Comparison of ENCODE assay signal across 19 cellular contexts in genomic region chr22:20315337-20316216, GRCh38. TPM values are rescaled to one million over a fixed set of nuclear protein-coding genes. Genes with fewer than 3 reads are reported as not detected.
DNase-seq lines count a peak whose midpoint lies in the region; ATAC-seq, FAIRE-seq and TF ChIP-seq lines count a peak whose summit lies in the region.
"Had no signal": no experiment of that assay in that cellular context is flagged by ENCODE, and none has a peak within 500 bp of the region (broad histone marks: within the 10 kb centered on the region; RNA-seq: fewer than 3 reads in every experiment).

No MANE protein-coding gene starts in this region.

- POLR2A ChIA-PET in K562 (lab: Yijun Ruan, JAX) = interaction anchor here (0.6 to 1.3 kb wide), 5 partner anchors 20 to 1768 kb away, joined by 3 to 4 read pairs (median 3); no protein-coding TSS in a partner anchor

- DNase-seq in Right ventricle myocardium superior (peak; percentile 39), heart right ventricle (no peak), K562 (ENCODE audit: extremely low read depth in 1 of 4, low spot score in 3 of 4) (peak in 2 of 4 experiments; percentile 5 to 27), mesothelial cell of epicardium (ENCODE audit: low spot score in 2 of 2, unreplicated experiment in 2 of 2) (peak; percentile 17 to 34), upper lobe of left lung (peak; percentile 16 to 59), T-helper 9 cell (no peak), cerebellum (ENCODE audit: low spot score) (no peak)
- DNase-seq: activated CD4-positive, alpha-beta T cell treated with anti-CD3 and anti-CD28 coated beads for 36 hours; anterior cingulate cortex; effector memory CD4-positive, alpha-beta T cell; HCEC 1CT; KBM-7; mammary epithelial cell; NCI-H1930; stimulated activated naive CD4-positive, alpha-beta T cell had no signal

- peaks cover 0 to 16% (median 0%) of the 10 kb centered on the region in 9 donors for H3K36me3 ChIP-seq in heart right ventricle
- peaks cover 3% of the 10 kb centered on the region; the same call in 1 of the 3 replicates for H3K36me3 ChIP-seq in K562 (ENCODE audit: control insufficient read depth, insufficient read depth, low read length)
- H3K36me3 ChIP-seq in upper lobe of left lung = peaks cover 0 to 8% (median 2%) of the 10 kb centered on the region in 4 donors

- no peak for TF ChIP-seq CTCF in heart right ventricle (IDR thresholded peaks at IDR 0.05)
- TF ChIP-seq CTCF in K562 (IDR thresholded peaks at IDR 0.05 in 2 of 3, conservative IDR thresholded peaks at IDR 0.05 in 1 of 3; ENCODE audit: insufficient read depth in 2 of 3, low read depth in 1 of 3, low read length in 3 of 3) = no peak
- no peak for TF ChIP-seq CTCF in mesothelial cell of epicardium (IDR thresholded peaks at IDR 0.05; ENCODE audit: unreplicated experiment)
- no peak for TF ChIP-seq CTCF in upper lobe of left lung (IDR thresholded peaks at IDR 0.05)

- H3K4me1 Mint-ChIP-seq in mesothelial cell of epicardium = peaks cover 27% of the 10 kb centered on the region

- TF ChIP-seq POLR2A in K562 (conservative IDR thresholded peaks at IDR 0.05) (no peak), upper lobe of left lung (IDR thresholded peaks at IDR 0.05) (no peak)

- H3K27ac ChIP-seq in heart right ventricle = no peak overlapping the region
- no peak overlapping the region for H3K27ac ChIP-seq in K562 (ENCODE audit: extremely low read depth, low read depth, low read length)
- no peak overlapping the region for H3K27ac ChIP-seq in upper lobe of left lung

- no peak overlapping the region for H3K4me3 ChIP-seq in heart right ventricle
- H3K4me3 ChIP-seq in K562 = no peak overlapping the region
- no peak overlapping the region for H3K4me3 ChIP-seq in upper lobe of left lung

- TF ChIP-seq EP300 in K562 (IDR thresholded peaks at IDR 0.05; ENCODE audit: low read length) (no peak), upper lobe of left lung (IDR thresholded peaks at IDR 0.05) (no peak)

- no peak overlapping the region for H3K4me3 Mint-ChIP-seq in mesothelial cell of epicardium
- H3K4me3 Mint-ChIP-seq: activated CD4-positive, alpha-beta T cell treated with anti-CD3 and anti-CD28 coated beads for 36 hours; central memory CD8-positive, alpha-beta T cell; naive thymus-derived CD4-positive, alpha-beta T cell had no signal

- TF ChIP-seq RAD21 in K562 (CRISPR knock-in tag; conservative IDR thresholded peaks at IDR 0.05 in 1 of 2, IDR thresholded peaks at IDR 0.05 in 1 of 2) = no peak

- intact Hi-C loops in Right ventricle myocardium superior (cut with DNase I) (no loop called here), heart right ventricle (cut with DNase I) (loop anchor here in 1 of 10 donors (10.0 kb wide), 1 partner anchor 79 kb away; the partner anchor contains the start of gene ZNF74), K562 (cut with micrococcal nuclease) (no loop called here)

- H3K27me3 ChIP-seq in heart right ventricle (no peaks in the 10 kb centered on the region), K562 (ENCODE audit: control insufficient read depth in 2 of 2, insufficient read depth in 2 of 2, low read length in 2 of 2) (peaks cover 0 to 3% of the 10 kb centered on the region in 2 experiments; a peak in 2 of 5 replicates), upper lobe of left lung (no peaks in the 10 kb centered on the region)

- no peak overlapping the region for H2AFZ ChIP-seq in K562 (ENCODE audit: low read depth, low read length)

- no peak for FAIRE-seq in K562 (lab: Jason Lieb, UNC)
- FAIRE-seq: RCC 7860, TTC549 had no signal

- peaks cover 21% of the 10 kb centered on the region for H4K20me1 ChIP-seq in K562 (replicated peaks; ENCODE audit: control insufficient read depth, insufficient read depth, low read length)

- no TSS peak for BruUV-seq in K562 (replicated peaks; lab: Mats Ljungman, UMichigan)

- no peaks in the 10 kb centered on the region for H3K9me3 ChIP-seq in heart right ventricle
- H3K9me3 ChIP-seq in K562 (replicated peaks; ENCODE audit: control insufficient read depth, insufficient read depth, low read depth, low read length) = no peaks in the 10 kb centered on the region
- H3K9me3 ChIP-seq in upper lobe of left lung = no peaks in the 10 kb centered on the region

- H3K9ac ChIP-seq in K562 (ENCODE audit: insufficient read depth in 1 of 2, low read depth in 2 of 2, low read length in 2 of 2) = peak overlapping the region in 1 of 2 experiments; percentile 65; a peak in 2 of 4 replicates

- no peaks in the 10 kb centered on the region for H3K36me3 Mint-ChIP-seq in mesothelial cell of epicardium
- H3K36me3 Mint-ChIP-seq: naive thymus-derived CD4-positive, alpha-beta T cell had no signal

- ATAC-seq in Right ventricle myocardium superior (ENCODE audit: poor library complexity) (no peak), heart right ventricle (no peak), K562 (no peak), upper lobe of left lung (ENCODE audit: low FRiP score in 2 of 2) (no peak)
- ATAC-seq: activated CD4-positive, alpha-beta T cell treated with anti-CD3 and anti-CD28 coated beads for 36 hours; naive thymus-derived CD4-positive, alpha-beta T cell had no signal

- no peak overlapping the region for H3K4me2 ChIP-seq in K562 (ENCODE audit: insufficient read depth, low read length)

- peaks cover 24% of the 10 kb centered on the region for H3K79me2 ChIP-seq in K562 (ENCODE audit: control insufficient read depth, insufficient read depth, low read length)

- CTCF ChIA-PET in K562 (lab: Yijun Ruan, JAX; ENCODE audit: low intra/inter-chr PET ratio) = no interaction called here

- in situ Hi-C loops in K562 (cut with MboI) = loop anchor here (25.0 kb wide), 1 partner anchor 1903 kb away; no protein-coding TSS in a partner anchor

- peaks cover 10 to 34% (median 24%) of the 10 kb centered on the region in 9 donors for H3K4me1 ChIP-seq in heart right ventricle
- H3K4me1 ChIP-seq in K562 (replicated peaks in 1 of 2; ENCODE audit: control insufficient read depth in 2 of 2, insufficient read depth in 2 of 2, low read length in 2 of 2) = peaks cover 21 to 53% of the 10 kb centered on the region in 2 experiments
- H3K4me1 ChIP-seq in upper lobe of left lung = peaks cover 14 to 28% (median 21%) of the 10 kb centered on the region in 4 donors

- no peak overlapping the region for H3K27ac Mint-ChIP-seq in mesothelial cell of epicardium
- H3K27ac Mint-ChIP-seq: activated CD4-positive, alpha-beta T cell treated with anti-CD3 and anti-CD28 coated beads for 36 hours; naive thymus-derived CD4-positive, alpha-beta T cell had no signal

- WGBS in heart right ventricle, 2 donors = 87 to 89% methylated on average over 22 to 25 of the region's 25 CpGs
- WGBS in K562 (ENCODE audit: insufficient coverage, low coverage, missing lambda C conversion rate) = 75% methylated on average over 25 of the region's 25 CpGs
- WGBS in upper lobe of left lung, 2 donors = 90 to 97% methylated on average over 11 to 16 of the region's 25 CpGs

- H3K9me1 ChIP-seq in K562 (ENCODE audit: control insufficient read depth, insufficient read depth, low read length) = no peaks in the 10 kb centered on the region

- no peaks in the 10 kb centered on the region for H3K27me3 Mint-ChIP-seq in mesothelial cell of epicardium (ENCODE audit: low read depth)
- H3K27me3 Mint-ChIP-seq: activated CD4-positive, alpha-beta T cell treated with anti-CD3 and anti-CD28 coated beads for 36 hours; central memory CD8-positive, alpha-beta T cell; naive thymus-derived CD4-positive, alpha-beta T cell had no signal

- no peaks in the 10 kb centered on the region for H3K9me3 Mint-ChIP-seq in mesothelial cell of epicardium
- H3K9me3 Mint-ChIP-seq: central memory CD8-positive, alpha-beta T cell; naive thymus-derived CD4-positive, alpha-beta T cell had no signal

RNA-seq across cellular contexts. Expression of gene DGCR6L, which starts 4.3 kb away (rescaled TPM):
- total RNA-seq in Right ventricle myocardium superior (45.1 TPM), heart right ventricle (10 to 100 TPM; 37.9 to 65.9 (median 40.5) TPM), K562 (2014; rRNA removed) (151 and 163 TPM in 2 replicates), K562 (2014; rRNA removed; fragmentation: Illumina TruSeq; extraction: Trizol) (14.1 and 20.0 TPM in 2 replicates), K562 (2015; rRNA removed; fragmentation: Illumina TruSeq; extraction: Trizol) (78.1 and 78.6 TPM in 2 replicates), K562 (2021) (95.3 and 101 TPM in 2 replicates), mesothelial cell of epicardium (38.7 to 40.1 TPM (median 38.7 TPM) in 3 replicates), upper lobe of left lung (10 to 100 TPM; 36.7 to 62.2 (median 41.9) TPM), cerebellum (25.3 TPM)
- polyA plus RNA-seq in heart right ventricle (10 to 100 TPM; 57.3 to 90.3 TPM), K562 (2011; rRNA removed) (51.0 and 88.0 TPM in 2 replicates), K562 (2014; fragmentation: Illumina TruSeq; extraction: Trizol) (40.4 and 66.5 TPM in 2 replicates), K562 (2014; fragmentation: Nextera tagmentation; extraction: Ambion mirVana) (1 to 10 TPM; 3.6 to 8.1 TPM), K562 (2014; rRNA removed) (113 and 117 TPM in 2 replicates)
- total RNA-seq in K562 (2011; cell fraction: chromatin; rRNA removed; ENCODE audit: low replicate concordance) = 5.8 and 25.8 TPM in 2 replicates
- 37.9 and 39.6 TPM in 2 replicates for total RNA-seq in K562 (2011; cell fraction: nucleolus; rRNA removed)
- 19.9 and 28.5 TPM in 2 replicates for total RNA-seq in K562 (2011; cell fraction: nucleoplasm; rRNA removed)
- 116 and 204 TPM in 2 replicates for polyA plus RNA-seq in K562 (2011; cell fraction: cytosol; rRNA removed)
- 72.9 and 95.1 TPM in 2 replicates for polyA plus RNA-seq in K562 (2011; cell fraction: nucleus; rRNA removed)
- 80.6 and 161 TPM in 2 replicates for polyA plus RNA-seq in K562 (2012)
- polyA minus RNA-seq in K562 (2011; rRNA and poly(A)+ RNA removed) = 14.8 and 17.4 TPM in 2 replicates
- polyA minus RNA-seq in K562 (2011; cell fraction: cytosol; rRNA and poly(A)+ RNA removed) = 35.4 and 39.9 TPM in 2 replicates
- 29.2 and 43.1 TPM in 2 replicates for polyA minus RNA-seq in K562 (2011; cell fraction: nucleus; rRNA and poly(A)+ RNA removed)

RNA-seq across cellular contexts. Expression of gene RTN4R, which starts 47.5 kb away (rescaled TPM):
- total RNA-seq in Right ventricle myocardium superior = 0.75 TPM
- total RNA-seq in heart right ventricle = 1 to 10 TPM in 5 of 10 donors, under 1 TPM in 5; 0.56 to 2.5 (median 0.93) TPM
- 1 to 10 TPM in 1 of 2 donors, under 1 TPM in 1; 0.59 to 1.5 TPM for polyA plus RNA-seq in heart right ventricle
- total RNA-seq in K562 (2011; cell fraction: chromatin; rRNA removed; ENCODE audit: low replicate concordance) = 0.62 and 4.8 TPM in 2 replicates
- total RNA-seq in K562 (2011; cell fraction: nucleolus; rRNA removed) = 7.4 and 9.8 TPM in 2 replicates
- 3.2 and 3.7 TPM in 2 replicates for total RNA-seq in K562 (2011; cell fraction: nucleoplasm; rRNA removed)
- total RNA-seq in K562 (2014; rRNA removed) = 1.5 and 2.3 TPM in 2 replicates
- total RNA-seq in K562 (2014; rRNA removed; fragmentation: Illumina TruSeq; extraction: Trizol) = not detected in 2 replicates
- total RNA-seq in K562 (2015; rRNA removed; fragmentation: Illumina TruSeq; extraction: Trizol) = 0.41 and 0.43 TPM in 2 replicates
- total RNA-seq in K562 (2021) = 2.8 and 3.0 TPM in 2 replicates
- polyA plus RNA-seq in K562 (2011; rRNA removed) = 1.3 and 4.4 TPM in 2 replicates
- polyA plus RNA-seq in K562 (2011; cell fraction: cytosol; rRNA removed) = 5.9 and 9.9 TPM in 2 replicates
- polyA plus RNA-seq in K562 (2011; cell fraction: nucleus; rRNA removed) = 2.9 and 3.5 TPM in 2 replicates
- polyA plus RNA-seq in K562 (2012) = 2.9 and 4.6 TPM in 2 replicates
- polyA plus RNA-seq in K562 (2014; fragmentation: Illumina TruSeq; extraction: Trizol) = 0.46 TPM in 1 of 2 replicates, not detected in the other
- under 1 TPM in 1 of 2 experiments, not detected in 1; 0.04 TPM for polyA plus RNA-seq in K562 (2014; fragmentation: Nextera tagmentation; extraction: Ambion mirVana)
- polyA plus RNA-seq in K562 (2014; rRNA removed) = 1.2 and 2.3 TPM in 2 replicates
- 1.0 and 1.5 TPM in 2 replicates for polyA minus RNA-seq in K562 (2011; rRNA and poly(A)+ RNA removed)
- 5.1 and 13.6 TPM in 2 replicates for polyA minus RNA-seq in K562 (2011; cell fraction: cytosol; rRNA and poly(A)+ RNA removed)
- 0.40 and 1.3 TPM in 2 replicates for polyA minus RNA-seq in K562 (2011; cell fraction: nucleus; rRNA and poly(A)+ RNA removed)
- 8.9 to 10.0 TPM (median 9.5 TPM) in 3 replicates for total RNA-seq in mesothelial cell of epicardium
- total RNA-seq in upper lobe of left lung = 10 to 100 TPM in 2 of 6 donors, 1 to 10 TPM in 4; 2.6 to 13.0 (median 9.0) TPM
- 8.0 TPM for total RNA-seq in cerebellum

Comparison
In these comparisons a context has a peak if more than half of its experiments do, and no peak if none do; other contexts are left out.
1. DNase-seq: peak in Right ventricle myocardium superior (single experiment), mesothelial cell of epicardium (2 of 2) and upper lobe of left lung (2 of 2); none in heart right ventricle (0 of 2), T-helper 9 cell (single experiment) and cerebellum (single experiment).